1 cellular context compared by ENCODE assay signal in the genomic region with DNA sequence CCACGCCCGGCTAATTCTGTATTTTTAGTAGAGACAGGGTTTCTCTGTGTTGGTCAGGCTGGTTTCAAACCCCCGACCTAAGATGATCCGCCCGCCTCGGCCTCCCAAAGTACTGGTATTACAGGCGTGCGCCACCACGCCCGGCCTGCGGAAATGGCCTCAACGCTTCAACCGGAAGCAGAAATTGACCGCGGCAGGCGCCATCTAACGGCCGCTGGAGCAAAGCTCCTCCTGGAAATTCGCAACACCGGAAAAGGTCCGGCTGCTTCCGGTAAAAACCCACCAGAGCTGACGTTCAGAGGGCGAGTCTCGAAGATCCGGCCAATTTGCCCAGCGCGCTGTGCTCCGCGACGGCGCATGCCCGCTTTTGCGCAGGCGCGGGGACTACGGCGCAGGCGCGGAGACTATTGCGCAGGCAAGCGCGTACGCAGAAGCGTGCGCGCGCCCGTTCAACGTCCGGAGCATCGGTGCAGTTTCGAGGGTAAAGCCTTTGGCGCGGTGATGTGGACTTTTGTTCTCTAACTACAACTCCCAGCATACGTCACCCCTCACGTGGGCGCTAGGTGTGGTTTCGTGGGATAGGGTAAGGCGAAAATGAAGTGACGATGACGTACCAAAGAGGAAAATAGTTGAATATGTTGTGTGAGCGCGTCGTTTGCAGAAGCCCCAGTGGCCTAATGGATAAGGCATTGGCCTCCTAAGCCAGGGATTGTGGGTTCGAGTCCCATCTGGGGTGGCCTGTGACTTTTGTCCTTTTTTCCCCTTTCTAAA.
TF ChIP-seq lines count a peak whose summit lies in the region.

No MANE protein-coding gene starts in this region.

TF ChIP-seq in HepG2, 621 proteins besides CTCF, POLR2A, EP300 and RAD21 (continued from another document and continues in another):
- TF ChIP-seq, protein P1, sequence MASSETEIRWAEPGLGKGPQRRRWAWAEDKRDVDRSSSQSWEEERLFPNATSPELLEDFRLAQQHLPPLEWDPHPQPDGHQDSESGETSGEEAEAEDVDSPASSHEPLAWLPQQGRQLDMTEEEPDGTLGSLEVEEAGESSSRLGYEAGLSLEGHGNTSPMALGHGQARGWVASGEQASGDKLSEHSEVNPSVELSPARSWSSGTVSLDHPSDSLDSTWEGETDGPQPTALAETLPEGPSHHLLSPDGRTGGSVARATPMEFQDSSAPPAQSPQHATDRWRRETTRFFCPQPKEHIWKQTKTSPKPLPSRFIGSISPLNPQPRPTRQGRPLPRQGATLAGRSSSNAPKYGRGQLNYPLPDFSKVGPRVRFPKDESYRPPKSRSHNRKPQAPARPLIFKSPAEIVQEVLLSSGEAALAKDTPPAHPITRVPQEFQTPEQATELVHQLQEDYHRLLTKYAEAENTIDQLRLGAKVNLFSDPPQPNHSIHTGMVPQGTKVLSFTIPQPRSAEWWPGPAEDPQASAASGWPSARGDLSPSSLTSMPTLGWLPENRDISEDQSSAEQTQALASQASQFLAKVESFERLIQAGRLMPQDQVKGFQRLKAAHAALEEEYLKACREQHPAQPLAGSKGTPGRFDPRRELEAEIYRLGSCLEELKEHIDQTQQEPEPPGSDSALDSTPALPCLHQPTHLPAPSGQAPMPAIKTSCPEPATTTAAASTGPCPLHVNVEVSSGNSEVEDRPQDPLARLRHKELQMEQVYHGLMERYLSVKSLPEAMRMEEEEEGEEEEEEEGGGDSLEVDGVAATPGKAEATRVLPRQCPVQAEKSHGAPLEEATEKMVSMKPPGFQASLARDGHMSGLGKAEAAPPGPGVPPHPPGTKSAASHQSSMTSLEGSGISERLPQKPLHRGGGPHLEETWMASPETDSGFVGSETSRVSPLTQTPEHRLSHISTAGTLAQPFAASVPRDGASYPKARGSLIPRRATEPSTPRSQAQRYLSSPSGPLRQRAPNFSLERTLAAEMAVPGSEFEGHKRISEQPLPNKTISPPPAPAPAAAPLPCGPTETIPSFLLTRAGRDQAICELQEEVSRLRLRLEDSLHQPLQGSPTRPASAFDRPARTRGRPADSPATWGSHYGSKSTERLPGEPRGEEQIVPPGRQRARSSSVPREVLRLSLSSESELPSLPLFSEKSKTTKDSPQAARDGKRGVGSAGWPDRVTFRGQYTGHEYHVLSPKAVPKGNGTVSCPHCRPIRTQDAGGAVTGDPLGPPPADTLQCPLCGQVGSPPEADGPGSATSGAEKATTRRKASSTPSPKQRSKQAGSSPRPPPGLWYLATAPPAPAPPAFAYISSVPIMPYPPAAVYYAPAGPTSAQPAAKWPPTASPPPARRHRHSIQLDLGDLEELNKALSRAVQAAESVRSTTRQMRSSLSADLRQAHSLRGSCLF (CRISPR knock-in tag; IDR thresholded peaks at IDR 0.05; ENCODE audit: borderline replicate concordance) = 0 out of 2 replicates have a peak, but pooled peaks have one; percentile 35
- TF ChIP-seq FOXC1 (CRISPR knock-in tag; IDR thresholded peaks at IDR 0.05; ENCODE audit: borderline replicate concordance) (peak; percentile 83), IKZF4 (CRISPR knock-in tag; IDR thresholded peaks at IDR 0.05; ENCODE audit: borderline replicate concordance, low read depth, not compliant biosample characterization) (peak; percentile 45), MYC (CRISPR knock-in tag; IDR thresholded peaks at IDR 0.05; ENCODE audit: borderline replicate concordance) (peak; percentile 35; the same call in 1 of the 2 replicates), ZNF557 (CRISPR knock-in tag; IDR thresholded peaks at IDR 0.05) (peak; percentile 93; the same call in 1 of the 2 replicates), FOXA1 (IDR thresholded peaks at IDR 0.05) (no peak), FOXA1 (CRISPR knock-in tag; IDR thresholded peaks at IDR 0.05) (peak; percentile 42), FOXK1 (CRISPR knock-in tag; IDR thresholded peaks at IDR 0.05; ENCODE audit: borderline replicate concordance, low read depth) (no peak), ZNF7 (CRISPR knock-in tag; IDR thresholded peaks at IDR 0.05) (0 out of 2 replicates have a peak, but pooled peaks have one; percentile 5), ATF1 (CRISPR knock-in tag; IDR thresholded peaks at IDR 0.05) (peak; percentile 95), ZZZ3 (CRISPR knock-in tag; IDR thresholded peaks at IDR 0.05; ENCODE audit: borderline replicate concordance) (peak; percentile 96; the same call in 1 of the 2 replicates), MED13 (CRISPR knock-in tag; IDR thresholded peaks at IDR 0.05) (peak; percentile 77; the same call in 1 of the 2 replicates)
- TF ChIP-seq, protein P2, sequence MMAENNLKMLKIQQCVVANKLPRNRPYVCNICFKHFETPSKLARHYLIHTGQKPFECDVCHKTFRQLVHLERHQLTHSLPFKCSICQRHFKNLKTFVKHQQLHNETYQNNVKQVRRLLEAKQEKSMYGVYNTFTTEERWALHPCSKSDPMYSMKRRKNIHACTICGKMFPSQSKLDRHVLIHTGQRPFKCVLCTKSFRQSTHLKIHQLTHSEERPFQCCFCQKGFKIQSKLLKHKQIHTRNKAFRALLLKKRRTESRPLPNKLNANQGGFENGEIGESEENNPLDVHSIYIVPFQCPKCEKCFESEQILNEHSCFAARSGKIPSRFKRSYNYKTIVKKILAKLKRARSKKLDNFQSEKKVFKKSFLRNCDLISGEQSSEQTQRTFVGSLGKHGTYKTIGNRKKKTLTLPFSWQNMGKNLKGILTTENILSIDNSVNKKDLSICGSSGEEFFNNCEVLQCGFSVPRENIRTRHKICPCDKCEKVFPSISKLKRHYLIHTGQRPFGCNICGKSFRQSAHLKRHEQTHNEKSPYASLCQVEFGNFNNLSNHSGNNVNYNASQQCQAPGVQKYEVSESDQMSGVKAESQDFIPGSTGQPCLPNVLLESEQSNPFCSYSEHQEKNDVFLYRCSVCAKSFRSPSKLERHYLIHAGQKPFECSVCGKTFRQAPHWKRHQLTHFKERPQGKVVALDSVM (CRISPR knock-in tag; IDR thresholded peaks at IDR 0.05) = 0 out of 2 replicates have a peak, but pooled peaks have one; percentile 47
- TF ChIP-seq, protein P3, sequence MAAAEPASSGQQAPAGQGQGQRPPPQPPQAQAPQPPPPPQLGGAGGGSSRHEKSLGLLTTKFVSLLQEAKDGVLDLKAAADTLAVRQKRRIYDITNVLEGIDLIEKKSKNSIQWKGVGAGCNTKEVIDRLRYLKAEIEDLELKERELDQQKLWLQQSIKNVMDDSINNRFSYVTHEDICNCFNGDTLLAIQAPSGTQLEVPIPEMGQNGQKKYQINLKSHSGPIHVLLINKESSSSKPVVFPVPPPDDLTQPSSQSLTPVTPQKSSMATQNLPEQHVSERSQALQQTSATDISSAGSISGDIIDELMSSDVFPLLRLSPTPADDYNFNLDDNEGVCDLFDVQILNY (CRISPR knock-in tag; conservative IDR thresholded peaks at IDR 0.05) = no peak
- TF ChIP-seq, protein P4, sequence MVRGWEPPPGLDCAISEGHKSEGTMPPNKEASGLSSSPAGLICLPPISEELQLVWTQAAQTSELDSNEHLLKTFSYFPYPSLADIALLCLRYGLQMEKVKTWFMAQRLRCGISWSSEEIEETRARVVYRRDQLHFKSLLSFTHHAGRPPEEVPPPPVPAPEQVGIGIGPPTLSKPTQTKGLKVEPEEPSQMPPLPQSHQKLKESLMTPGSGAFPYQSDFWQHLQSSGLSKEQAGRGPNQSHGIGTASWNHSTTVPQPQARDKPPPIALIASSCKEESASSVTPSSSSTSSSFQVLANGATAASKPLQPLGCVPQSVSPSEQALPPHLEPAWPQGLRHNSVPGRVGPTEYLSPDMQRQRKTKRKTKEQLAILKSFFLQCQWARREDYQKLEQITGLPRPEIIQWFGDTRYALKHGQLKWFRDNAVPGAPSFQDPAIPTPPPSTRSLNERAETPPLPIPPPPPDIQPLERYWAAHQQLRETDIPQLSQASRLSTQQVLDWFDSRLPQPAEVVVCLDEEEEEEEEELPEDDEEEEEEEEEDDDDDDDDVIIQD (CRISPR knock-in tag; IDR thresholded peaks at IDR 0.05; ENCODE audit: low read depth) = peak; percentile 61; the same call in 1 of the 2 replicates
- TF ChIP-seq, protein P5, sequence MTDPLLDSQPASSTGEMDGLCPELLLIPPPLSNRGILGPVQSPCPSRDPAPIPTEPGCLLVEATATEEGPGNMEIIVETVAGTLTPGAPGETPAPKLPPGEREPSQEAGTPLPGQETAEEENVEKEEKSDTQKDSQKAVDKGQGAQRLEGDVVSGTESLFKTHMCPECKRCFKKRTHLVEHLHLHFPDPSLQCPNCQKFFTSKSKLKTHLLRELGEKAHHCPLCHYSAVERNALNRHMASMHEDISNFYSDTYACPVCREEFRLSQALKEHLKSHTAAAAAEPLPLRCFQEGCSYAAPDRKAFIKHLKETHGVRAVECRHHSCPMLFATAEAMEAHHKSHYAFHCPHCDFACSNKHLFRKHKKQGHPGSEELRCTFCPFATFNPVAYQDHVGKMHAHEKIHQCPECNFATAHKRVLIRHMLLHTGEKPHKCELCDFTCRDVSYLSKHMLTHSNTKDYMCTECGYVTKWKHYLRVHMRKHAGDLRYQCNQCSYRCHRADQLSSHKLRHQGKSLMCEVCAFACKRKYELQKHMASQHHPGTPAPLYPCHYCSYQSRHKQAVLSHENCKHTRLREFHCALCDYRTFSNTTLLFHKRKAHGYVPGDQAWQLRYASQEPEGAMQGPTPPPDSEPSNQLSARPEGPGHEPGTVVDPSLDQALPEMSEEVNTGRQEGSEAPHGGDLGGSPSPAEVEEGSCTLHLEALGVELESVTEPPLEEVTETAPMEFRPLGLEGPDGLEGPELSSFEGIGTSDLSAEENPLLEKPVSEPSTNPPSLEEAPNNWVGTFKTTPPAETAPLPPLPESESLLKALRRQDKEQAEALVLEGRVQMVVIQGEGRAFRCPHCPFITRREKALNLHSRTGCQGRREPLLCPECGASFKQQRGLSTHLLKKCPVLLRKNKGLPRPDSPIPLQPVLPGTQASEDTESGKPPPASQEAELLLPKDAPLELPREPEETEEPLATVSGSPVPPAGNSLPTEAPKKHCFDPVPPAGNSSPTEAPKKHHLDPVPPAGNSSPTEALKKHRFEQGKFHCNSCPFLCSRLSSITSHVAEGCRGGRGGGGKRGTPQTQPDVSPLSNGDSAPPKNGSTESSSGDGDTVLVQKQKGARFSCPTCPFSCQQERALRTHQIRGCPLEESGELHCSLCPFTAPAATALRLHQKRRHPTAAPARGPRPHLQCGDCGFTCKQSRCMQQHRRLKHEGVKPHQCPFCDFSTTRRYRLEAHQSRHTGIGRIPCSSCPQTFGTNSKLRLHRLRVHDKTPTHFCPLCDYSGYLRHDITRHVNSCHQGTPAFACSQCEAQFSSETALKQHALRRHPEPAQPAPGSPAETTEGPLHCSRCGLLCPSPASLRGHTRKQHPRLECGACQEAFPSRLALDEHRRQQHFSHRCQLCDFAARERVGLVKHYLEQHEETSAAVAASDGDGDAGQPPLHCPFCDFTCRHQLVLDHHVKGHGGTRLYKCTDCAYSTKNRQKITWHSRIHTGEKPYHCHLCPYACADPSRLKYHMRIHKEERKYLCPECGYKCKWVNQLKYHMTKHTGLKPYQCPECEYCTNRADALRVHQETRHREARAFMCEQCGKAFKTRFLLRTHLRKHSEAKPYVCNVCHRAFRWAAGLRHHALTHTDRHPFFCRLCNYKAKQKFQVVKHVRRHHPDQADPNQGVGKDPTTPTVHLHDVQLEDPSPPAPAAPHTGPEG (CRISPR knock-in tag; IDR thresholded peaks at IDR 0.05) = no peak; the same call in 1 of the 2 replicates
- TF ChIP-seq, protein P6, sequence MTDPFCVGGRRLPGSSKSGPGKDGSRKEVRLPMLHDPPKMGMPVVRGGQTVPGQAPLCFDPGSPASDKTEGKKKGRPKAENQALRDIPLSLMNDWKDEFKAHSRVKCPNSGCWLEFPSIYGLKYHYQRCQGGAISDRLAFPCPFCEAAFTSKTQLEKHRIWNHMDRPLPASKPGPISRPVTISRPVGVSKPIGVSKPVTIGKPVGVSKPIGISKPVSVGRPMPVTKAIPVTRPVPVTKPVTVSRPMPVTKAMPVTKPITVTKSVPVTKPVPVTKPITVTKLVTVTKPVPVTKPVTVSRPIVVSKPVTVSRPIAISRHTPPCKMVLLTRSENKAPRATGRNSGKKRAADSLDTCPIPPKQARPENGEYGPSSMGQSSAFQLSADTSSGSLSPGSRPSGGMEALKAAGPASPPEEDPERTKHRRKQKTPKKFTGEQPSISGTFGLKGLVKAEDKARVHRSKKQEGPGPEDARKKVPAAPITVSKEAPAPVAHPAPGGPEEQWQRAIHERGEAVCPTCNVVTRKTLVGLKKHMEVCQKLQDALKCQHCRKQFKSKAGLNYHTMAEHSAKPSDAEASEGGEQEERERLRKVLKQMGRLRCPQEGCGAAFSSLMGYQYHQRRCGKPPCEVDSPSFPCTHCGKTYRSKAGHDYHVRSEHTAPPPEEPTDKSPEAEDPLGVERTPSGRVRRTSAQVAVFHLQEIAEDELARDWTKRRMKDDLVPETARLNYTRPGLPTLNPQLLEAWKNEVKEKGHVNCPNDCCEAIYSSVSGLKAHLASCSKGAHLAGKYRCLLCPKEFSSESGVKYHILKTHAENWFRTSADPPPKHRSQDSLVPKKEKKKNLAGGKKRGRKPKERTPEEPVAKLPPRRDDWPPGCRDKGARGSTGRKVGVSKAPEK (CRISPR knock-in tag; IDR thresholded peaks at IDR 0.05; ENCODE audit: borderline replicate concordance) = peak; percentile 20; the same call in 1 of the 2 replicates
- TF ChIP-seq, protein P7, sequence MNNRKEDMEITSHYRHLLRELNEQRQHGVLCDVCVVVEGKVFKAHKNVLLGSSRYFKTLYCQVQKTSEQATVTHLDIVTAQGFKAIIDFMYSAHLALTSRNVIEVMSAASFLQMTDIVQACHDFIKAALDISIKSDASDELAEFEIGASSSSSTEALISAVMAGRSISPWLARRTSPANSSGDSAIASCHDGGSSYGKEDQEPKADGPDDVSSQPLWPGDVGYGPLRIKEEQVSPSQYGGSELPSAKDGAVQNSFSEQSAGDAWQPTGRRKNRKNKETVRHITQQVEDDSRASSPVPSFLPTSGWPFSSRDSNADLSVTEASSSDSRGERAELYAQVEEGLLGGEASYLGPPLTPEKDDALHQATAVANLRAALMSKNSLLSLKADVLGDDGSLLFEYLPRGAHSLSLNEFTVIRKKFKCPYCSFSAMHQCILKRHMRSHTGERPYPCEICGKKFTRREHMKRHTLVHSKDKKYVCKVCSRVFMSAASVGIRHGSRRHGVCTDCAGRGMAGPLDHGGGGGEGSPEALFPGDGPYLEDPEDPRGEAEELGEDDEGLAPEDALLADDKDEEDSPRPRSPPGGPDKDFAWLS (CRISPR knock-in tag; IDR thresholded peaks at IDR 0.05; ENCODE audit: borderline replicate concordance) = no peak
